Comparison of ENCODE assay signal across 25 cellular contexts in the genomic region with DNA sequence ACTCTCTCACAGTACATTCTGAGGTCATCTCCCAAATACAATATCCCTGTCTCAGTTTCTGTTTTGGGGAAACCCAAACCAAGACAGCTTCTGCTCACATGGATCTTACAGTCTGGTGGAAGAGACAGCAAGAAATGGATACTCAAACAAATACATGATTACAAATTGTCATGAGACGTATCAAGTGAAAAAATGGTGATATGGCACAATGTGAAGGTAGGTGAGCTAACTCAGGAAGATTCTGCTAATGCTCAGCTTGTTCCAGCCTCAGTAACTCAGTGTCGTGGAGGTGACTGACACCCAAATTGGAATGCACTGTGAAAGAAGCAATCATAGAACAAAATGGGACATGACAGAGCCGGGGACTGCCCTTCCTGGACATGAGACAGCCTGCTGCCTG.
A peak's percentile ranks its signal among the peaks of the same experiment; 100 is the strongest.
DNase-seq lines count a peak whose midpoint lies in the region; ATAC-seq, FAIRE-seq and TF ChIP-seq lines count a peak whose summit lies in the region.
"Had no signal": no experiment of that assay in that cellular context is flagged by ENCODE, and none has a peak within 500 bp of the region (broad histone marks: within the 10 kb centered on the region; RNA-seq: fewer than 3 reads in every experiment).

No MANE protein-coding gene starts in this region.

- CTCF ChIA-PET in HepG2 (lab: Yijun Ruan, JAX; ENCODE audit: low intra/inter-chr PET ratio, low total read pairs) = no interaction called here
- CTCF ChIA-PET in K562 (lab: Yijun Ruan, JAX; ENCODE audit: low intra/inter-chr PET ratio) = no interaction called here

- TF ChIP-seq POLR2A in HepG2 (IDR thresholded peaks at IDR 0.05; ENCODE audit: insufficient read depth in 1 of 2, low read depth in 2 of 2, low read length in 2 of 2) (no peak), right lobe of liver (IDR thresholded peaks at IDR 0.05) (no peak), K562 (conservative IDR thresholded peaks at IDR 0.05) (no peak)

- no TSS peak for BruUV-seq in HepG2 (replicated peaks; lab: Mats Ljungman, UMichigan)
- BruUV-seq in K562 (replicated peaks; lab: Mats Ljungman, UMichigan) = no TSS peak

- no peaks in the 10 kb centered on the region for H3K9me1 ChIP-seq in K562 (ENCODE audit: control insufficient read depth, insufficient read depth, low read length)

- TF ChIP-seq RAD21 in HepG2 (CRISPR knock-in tag; IDR thresholded peaks at IDR 0.05) (no peak), K562 (CRISPR knock-in tag; conservative IDR thresholded peaks at IDR 0.05 in 1 of 2, IDR thresholded peaks at IDR 0.05 in 1 of 2) (no peak), neural cell (conservative IDR thresholded peaks at IDR 0.05) (no peak)

- H3K9me2 ChIP-seq in neural cell (ENCODE audit: insufficient read depth, low read length) (no peaks in the 10 kb centered on the region), GM23248 (ENCODE audit: insufficient read depth) (no peaks in the 10 kb centered on the region)

- intact Hi-C loops in HepG2 (cut with micrococcal nuclease; ENCODE audit: unreplicated experiment) = no loop called here
- intact Hi-C loops in right lobe of liver (cut with DNase I) = no loop called here
- intact Hi-C loops in K562 (cut with micrococcal nuclease) = no loop called here

- in situ Hi-C loops in HepG2 (cut with HindIII; ENCODE audit: extremely low pct_ligation_motif_present, low pct_unique_long_range_greater_than_20kb) = no loop called here
- in situ Hi-C loops in K562 (cut with MboI) = no loop called here
- in situ Hi-C loops in GM23248 (cut with MboI) = no loop called here

- POLR2A ChIA-PET in HepG2 (lab: Yijun Ruan, JAX) = no interaction called here
- POLR2A ChIA-PET in K562 (lab: Yijun Ruan, JAX) = interaction anchor here (0.6 kb wide), 1 partner anchor 67 kb away, joined by 4 read pairs; no protein-coding TSS in a partner anchor

- TF ChIP-seq CTCF in HepG2 (CRISPR knock-in tag; IDR thresholded peaks at IDR 0.05) (no peak), right lobe of liver (IDR thresholded peaks at IDR 0.05) (no peak), K562 (IDR thresholded peaks at IDR 0.05 in 2 of 3, conservative IDR thresholded peaks at IDR 0.05 in 1 of 3; ENCODE audit: insufficient read depth in 2 of 3, low read depth in 1 of 3, low read length in 3 of 3) (no peak), neural cell (IDR thresholded peaks at IDR 0.05; ENCODE audit: poor library complexity, severe bottlenecking) (no peak)

- no peaks in the 10 kb centered on the region for H3F3A ChIP-seq in neural cell (ENCODE audit: insufficient read depth, low read length, poor library complexity, severe bottlenecking)
- no peaks in the 10 kb centered on the region for H3F3A ChIP-seq in GM23248 (ENCODE audit: insufficient read depth)

- H3K79me2 ChIP-seq in HepG2 (ENCODE audit: insufficient read depth, low read length) = no peaks in the 10 kb centered on the region
- no peaks in the 10 kb centered on the region for H3K79me2 ChIP-seq in K562 (ENCODE audit: control insufficient read depth, insufficient read depth, low read length)
- no peaks in the 10 kb centered on the region for H3K79me2 ChIP-seq in neural cell (replicated peaks; ENCODE audit: insufficient read depth, low read length)
- H3K79me2 ChIP-seq in GM23248 (ENCODE audit: insufficient read depth) = no peaks in the 10 kb centered on the region

- FAIRE-seq in HepG2 (lab: Jason Lieb, UNC) (no peak), K562 (lab: Jason Lieb, UNC) (no peak)
- FAIRE-seq: GM12878, GM12892, GM18507 had no signal

- WGBS in HepG2 (ENCODE audit: low lambda C conversion rate) = 12% methylated on average over 3 of the region's 3 CpGs
- WGBS in right lobe of liver (ENCODE audit: insufficient coverage, low coverage, low lambda C conversion rate, missing lambda C conversion rate) = 36% methylated on average over 2 of the region's 3 CpGs
- 2% methylated on average over 3 of the region's 3 CpGs for WGBS in K562 (ENCODE audit: insufficient coverage, low coverage, missing lambda C conversion rate)
- WGBS in GM23248 (ENCODE audit: low coverage in 1 of 2, low lambda C conversion rate in 2 of 2, missing lambda C conversion rate in 2 of 2), 2 experiments = 21 to 25% methylated on average over 3 of the region's 3 CpGs

- H4K20me1 ChIP-seq in HepG2 (ENCODE audit: insufficient read depth, low read length) = no peaks in the 10 kb centered on the region
- H4K20me1 ChIP-seq in K562 (replicated peaks; ENCODE audit: control insufficient read depth, insufficient read depth, low read length) = no peaks in the 10 kb centered on the region
- no peaks in the 10 kb centered on the region for H4K20me1 ChIP-seq in neural cell (ENCODE audit: insufficient read depth)
- H4K20me1 ChIP-seq in GM23248 (ENCODE audit: insufficient read depth) = no peaks in the 10 kb centered on the region
- H4K20me1 ChIP-seq: BLaER1 had no signal

- TF ChIP-seq EP300 in HepG2 (IDR thresholded peaks at IDR 0.05; ENCODE audit: low read depth in 2 of 2, low read length in 2 of 2) (no peak), HepG2 (CRISPR knock-in tag; IDR thresholded peaks at IDR 0.05; ENCODE audit: borderline replicate concordance) (no peak), K562 (IDR thresholded peaks at IDR 0.05; ENCODE audit: low read length) (no peak), neural cell (conservative IDR thresholded peaks at IDR 0.05; ENCODE audit: poor library complexity, severe bottlenecking) (peak; percentile 31)

- H2AFZ ChIP-seq in HepG2 (ENCODE audit: low read length) (no peak overlapping the region), K562 (ENCODE audit: low read depth, low read length) (no peak overlapping the region), neural cell (ENCODE audit: low read depth, low read length) (no peak overlapping the region), GM23248 (no peak overlapping the region)

- no peak overlapping the region for H3K9ac ChIP-seq in HepG2 (ENCODE audit: insufficient read depth, low read depth, low read length)
- H3K9ac ChIP-seq in K562 (ENCODE audit: insufficient read depth in 1 of 2, low read depth in 2 of 2, low read length in 2 of 2) = no peak overlapping the region
- no peak overlapping the region for H3K9ac ChIP-seq in neural cell (ENCODE audit: low read length)
- H3K9ac ChIP-seq in GM23248 = no peak overlapping the region
- H3K9ac ChIP-seq: BLaER1 had no signal

- H3K27ac ChIP-seq in HepG2 (ENCODE audit: extremely low read length, insufficient read depth, low read length) (no peak overlapping the region), right lobe of liver (no peak overlapping the region), K562 (ENCODE audit: extremely low read depth, low read depth, low read length) (no peak overlapping the region), neural cell (ENCODE audit: low read length) (no peak overlapping the region), GM23248 (no peak overlapping the region)
- H3K27ac ChIP-seq: 22Rv1, BLaER1 had no signal

- H3K9me3 ChIP-seq in HepG2 (ENCODE audit: low read length) = no peaks in the 10 kb centered on the region
- H3K9me3 ChIP-seq in right lobe of liver = no peaks in the 10 kb centered on the region
- H3K9me3 ChIP-seq in K562 (replicated peaks; ENCODE audit: control insufficient read depth, insufficient read depth, low read depth, low read length) = no peaks in the 10 kb centered on the region
- H3K9me3 ChIP-seq in neural cell (ENCODE audit: low read length) = no peaks in the 10 kb centered on the region
- no peaks in the 10 kb centered on the region for H3K9me3 ChIP-seq in GM23248 (ENCODE audit: low read depth)
- H3K9me3 ChIP-seq: BE2C had no signal

- H3K4me1 ChIP-seq in HepG2 (ENCODE audit: insufficient read depth, low read length) = no peaks in the 10 kb centered on the region
- no peaks in the 10 kb centered on the region for H3K4me1 ChIP-seq in right lobe of liver
- H3K4me1 ChIP-seq in K562 (replicated peaks in 1 of 2; ENCODE audit: control insufficient read depth in 2 of 2, insufficient read depth in 2 of 2, low read length in 2 of 2) = no peaks in the 10 kb centered on the region; a peak in 1 of 5 replicates
- no peaks in the 10 kb centered on the region for H3K4me1 ChIP-seq in GM23248 (ENCODE audit: insufficient read depth)
- H3K4me1 ChIP-seq: BE2C, BLaER1 had no signal

- H3K27me3 ChIP-seq in HepG2 (ENCODE audit: control insufficient read depth in 1 of 2, insufficient read depth in 2 of 2, low read length in 2 of 2) (peaks cover 0 to 33% of the 10 kb centered on the region in 2 experiments; a peak in 3 of 5 replicates), right lobe of liver (no peaks in the 10 kb centered on the region), K562 (ENCODE audit: control insufficient read depth in 2 of 2, insufficient read depth in 2 of 2, low read length in 2 of 2) (peaks cover 0 to 16% of the 10 kb centered on the region in 2 experiments; a peak in 2 of 5 replicates), neural cell (ENCODE audit: insufficient read depth, low read depth, low read length) (no peaks in the 10 kb centered on the region), GM23248 (replicated peaks; ENCODE audit: insufficient read depth) (0 out of 2 replicates have a peak, but pooled peaks cover 3% of the 10 kb centered on the region)
- H3K27me3 ChIP-seq: BE2C, BLaER1 had no signal

- H3K4me3 ChIP-seq in HepG2 (replicated peaks in 1 of 3; ENCODE audit: insufficient read depth in 1 of 3, low read depth in 2 of 3, low read length in 3 of 3) (no peak overlapping the region), right lobe of liver (no peak overlapping the region), K562 (no peak overlapping the region), neural cell (ENCODE audit: low read length) (no peak overlapping the region), GM23248 (no peak overlapping the region)
- H3K4me3 ChIP-seq: BLaER1, GM12878 had no signal

- ATAC-seq in HepG2 (no peak), right lobe of liver (no peak), K562 (no peak), HG02678 (IDR thresholded peaks at IDR 0.05; ENCODE audit: unreplicated experiment) (no peak)
- ATAC-seq: GM12878 had no signal

- DNase-seq in HepG2 (ENCODE audit: low spot score) (no peak), right lobe of liver (no peak), K562 (ENCODE audit: extremely low read depth in 1 of 4, low spot score in 3 of 4) (no peak), GM23248 (no peak)
- DNase-seq: ACHN; BE2C; C1 segment of cervical spinal cord; CD4-positive, alpha-beta memory T cell; CD4-positive, CD25-positive, alpha-beta regulatory T cell; CD8-positive, alpha-beta memory T cell; COR-L47; DMS 273 treated with DMSO at 0.1 percent for 48 hours; DMS153; DMS53; DMS79; DND-41; EL; GDM1 had no signal

- no peak overlapping the region for H3K4me2 ChIP-seq in HepG2 (ENCODE audit: low read depth, low read length)
- no peak overlapping the region for H3K4me2 ChIP-seq in K562 (ENCODE audit: insufficient read depth, low read length)
- H3K4me2 ChIP-seq in neural cell (ENCODE audit: low read length) = no peak overlapping the region
- H3K4me2 ChIP-seq in GM23248 (ENCODE audit: unreplicated experiment) = no peak overlapping the region
- H3K4me2 ChIP-seq: BLaER1 had no signal

- H3K36me3 ChIP-seq in HepG2 (replicated peaks in 1 of 2; ENCODE audit: control insufficient read depth in 1 of 2, insufficient read depth in 2 of 2, low read length in 2 of 2) (no peaks in the 10 kb centered on the region), right lobe of liver (no peaks in the 10 kb centered on the region), K562 (ENCODE audit: control insufficient read depth, insufficient read depth, low read length) (no peaks in the 10 kb centered on the region), neural cell (ENCODE audit: insufficient read depth, low read length) (no peaks in the 10 kb centered on the region), GM23248 (ENCODE audit: low read depth) (no peaks in the 10 kb centered on the region)
- H3K36me3 ChIP-seq: BE2C, BLaER1 had no signal

Comparison
In these comparisons a context has a peak if more than half of its experiments do, and no peak if none do; other contexts are left out.
1. Of the 241 proteins assayed by ChIP-seq in both HepG2 and K562: peak only in HepG2: MAFK; only in K562: MAFG; in both: MAFF; in neither: 238.